Comparison of ENCODE assay signal across 14 cellular contexts in the genomic region with DNA sequence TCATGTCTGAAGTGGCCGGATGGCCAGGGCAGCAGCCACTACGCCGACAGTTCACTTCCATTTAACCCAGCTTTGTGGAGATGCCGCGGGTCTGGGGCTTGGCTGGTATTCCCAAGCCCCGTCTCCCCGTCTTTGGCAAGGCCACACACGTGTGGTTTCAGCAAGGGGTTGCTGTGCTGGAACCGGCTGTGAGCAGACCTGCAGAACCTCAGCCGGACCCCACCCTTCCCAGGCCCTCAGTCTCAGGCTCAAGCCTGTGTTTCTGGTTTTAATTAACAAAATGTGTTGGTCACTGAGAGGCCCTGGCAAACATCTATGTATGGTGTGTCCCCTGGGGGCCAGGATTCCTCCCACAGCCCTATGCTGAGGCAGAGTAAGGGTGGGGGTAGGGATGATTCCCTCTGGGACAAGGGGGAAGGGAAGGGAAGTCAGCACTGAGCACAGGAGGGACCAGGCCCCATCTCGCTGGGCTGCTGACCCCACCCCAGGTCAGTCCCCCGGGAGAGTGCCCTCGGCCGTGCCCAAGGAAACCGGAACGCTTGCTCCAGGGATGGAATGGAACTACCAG. TPM values are rescaled to one million over a fixed set of nuclear protein-coding genes. Genes with fewer than 3 reads are reported as not detected.
A peak's percentile ranks its signal among the peaks of the same experiment; 100 is the strongest.
DNase-seq lines count a peak whose midpoint lies in the region; ATAC-seq and TF ChIP-seq lines count a peak whose summit lies in the region.
"Had no signal": no experiment of that assay in that cellular context is flagged by ENCODE, and none has a peak within 500 bp of the region (broad histone marks: within the 10 kb centered on the region; RNA-seq: fewer than 3 reads in every experiment).

No MANE protein-coding gene starts in this region.

- H3K36me3 ChIP-seq in brain microvascular endothelial cell (replicated peaks) (no peaks in the 10 kb centered on the region), left lung (no peaks in the 10 kb centered on the region)

- H3K27me3 Mint-ChIP-seq in activated CD8-positive, alpha-beta T cell treated with anti-CD3 and anti-CD28 coated beads, Interleukin-2, amount 10 ng/mL, durations not matched to agents 7 days and 5 days (ENCODE audit: low read depth) = peaks cover 2% of the 10 kb centered on the region
- H3K27me3 Mint-ChIP-seq: activated naive CD4-positive, alpha-beta T cell treated with anti-CD3 and anti-CD28 coated beads, Interleukin-2, amount 50 U/mL, for 24 hours had no signal

- no peak overlapping the region for H3K4me3 Mint-ChIP-seq in stimulated activated effector memory CD8-positive, alpha-beta T cell treated with anti-CD3 and anti-CD28 coated beads, Interleukin-12 subunit alpha, Interleukin-12 subunit beta, amount 100 ng/mL, for 72 hours
- no peak overlapping the region for H3K4me3 Mint-ChIP-seq in activated CD8-positive, alpha-beta T cell treated with anti-CD3 and anti-CD28 coated beads, Interleukin-2, amount 10 ng/mL, durations not matched to agents 7 days and 5 days
- H3K4me3 Mint-ChIP-seq: activated naive CD4-positive, alpha-beta T cell treated with anti-CD3 and anti-CD28 coated beads, Interleukin-2, amount 50 U/mL, for 24 hours; naive B cell had no signal

- peaks cover 29 to 81% of the 10 kb centered on the region in 2 donors for H3K4me1 ChIP-seq in left lung

- H3K4me3 ChIP-seq in brain microvascular endothelial cell (ENCODE audit: low read depth, low read length) (no peak overlapping the region), left lung (peak overlapping the region in 1 of 2 donors; percentile 7)

- CTCF ChIA-PET in activated CD8-positive, alpha-beta T cell treated with anti-CD3 and anti-CD28 coated beads, Interleukin-2, amount 10 ng/mL, durations not matched to agents 7 days and 5 days (lab: Charles Lee) = no interaction called here

- TF ChIP-seq CTCF in brain microvascular endothelial cell (IDR thresholded peaks at IDR 0.05; ENCODE audit: low read depth, low read length, missing control alignments) = no peak
- TF ChIP-seq CTCF in left lung (IDR thresholded peaks at IDR 0.05) = no peak

- no peaks in the 10 kb centered on the region for H3K36me3 Mint-ChIP-seq in stimulated activated effector memory CD8-positive, alpha-beta T cell treated with anti-CD3 and anti-CD28 coated beads, Interleukin-12 subunit alpha, Interleukin-12 subunit beta, amount 100 ng/mL, for 72 hours
- no peaks in the 10 kb centered on the region for H3K36me3 Mint-ChIP-seq in activated CD8-positive, alpha-beta T cell treated with anti-CD3 and anti-CD28 coated beads, Interleukin-2, amount 10 ng/mL, durations not matched to agents 7 days and 5 days (ENCODE audit: low read depth)
- H3K36me3 Mint-ChIP-seq: activated naive CD4-positive, alpha-beta T cell treated with anti-CD3 and anti-CD28 coated beads, Interleukin-2, amount 50 U/mL, for 24 hours; naive B cell had no signal

- H3K9me3 ChIP-seq in left lung = no peaks in the 10 kb centered on the region

- no peaks in the 10 kb centered on the region for H3K9me3 Mint-ChIP-seq in stimulated activated effector memory CD8-positive, alpha-beta T cell treated with anti-CD3 and anti-CD28 coated beads, Interleukin-12 subunit alpha, Interleukin-12 subunit beta, amount 100 ng/mL, for 72 hours
- no peaks in the 10 kb centered on the region for H3K9me3 Mint-ChIP-seq in activated CD8-positive, alpha-beta T cell treated with anti-CD3 and anti-CD28 coated beads, Interleukin-2, amount 10 ng/mL, durations not matched to agents 7 days and 5 days (ENCODE audit: insufficient read depth)
- H3K9me3 Mint-ChIP-seq: activated naive CD4-positive, alpha-beta T cell treated with anti-CD3 and anti-CD28 coated beads, Interleukin-2, amount 50 U/mL, for 24 hours had no signal

- POLR2A ChIA-PET in activated CD8-positive, alpha-beta T cell treated with anti-CD3 and anti-CD28 coated beads, Interleukin-2, amount 10 ng/mL, durations not matched to agents 7 days and 5 days (lab: Charles Lee) = no interaction called here

- in situ Hi-C loops in brain microvascular endothelial cell (cut with HindIII; ENCODE audit: low pct_ligation_motif_present, low sequenced_read_pairs) = no loop called here

- H3K27ac ChIP-seq in brain microvascular endothelial cell (peak overlapping the region; percentile 20), left lung (peak overlapping the region; percentile 48 to 74)

- H3K4me1 Mint-ChIP-seq in stimulated activated effector memory CD8-positive, alpha-beta T cell treated with anti-CD3 and anti-CD28 coated beads, Interleukin-12 subunit alpha, Interleukin-12 subunit beta, amount 100 ng/mL, for 72 hours = peaks cover 62% of the 10 kb centered on the region
- H3K4me1 Mint-ChIP-seq in activated CD8-positive, alpha-beta T cell treated with anti-CD3 and anti-CD28 coated beads, Interleukin-2, amount 10 ng/mL, durations not matched to agents 7 days and 5 days (ENCODE audit: low read depth) = peaks cover 13% of the 10 kb centered on the region

- no peak for ATAC-seq in left lung
- no peak for ATAC-seq in stimulated activated effector memory CD8-positive, alpha-beta T cell treated with anti-CD3 and anti-CD28 coated beads, Interleukin-12 subunit alpha, Interleukin-12 subunit beta, amount 100 ng/mL, for 72 hours
- ATAC-seq in activated CD8-positive, alpha-beta T cell treated with anti-CD3 and anti-CD28 coated beads, Interleukin-2, amount 10 ng/mL, durations not matched to agents 7 days and 5 days = no peak
- ATAC-seq in GM18498 (IDR thresholded peaks at IDR 0.05; ENCODE audit: unreplicated experiment) = no peak
- ATAC-seq: activated CD4-positive, CD25-positive, alpha-beta regulatory T cell treated with anti-CD3 and anti-CD28 coated beads, Interleukin-2, amount 50 U/mL, for 24 hours; HCT116; Panc1 had no signal

- no peaks in the 10 kb centered on the region for H3K27me3 ChIP-seq in brain microvascular endothelial cell (replicated peaks)
- H3K27me3 ChIP-seq in left lung = no peaks in the 10 kb centered on the region

- DNase-seq in ELF-1 (ENCODE audit: low read depth, low spot score) = peak; percentile 84
- DNase-seq in brain microvascular endothelial cell = no peak
- peak in 1 of 2 donors; percentile 68 for DNase-seq in left lung
- DNase-seq in stimulated activated effector memory CD8-positive, alpha-beta T cell treated with anti-CD3 and anti-CD28 coated beads, Interleukin-12 subunit alpha, Interleukin-12 subunit beta, amount 100 ng/mL, for 72 hours (ENCODE audit: low spot score in 2 of 2) = no peak
- no peak for DNase-seq in activated CD8-positive, alpha-beta T cell treated with anti-CD3 and anti-CD28 coated beads, Interleukin-2, amount 10 ng/mL, durations not matched to agents 7 days and 5 days
- DNase-seq in NCI-H1105 (lab: John Stamatoyannopoulos, UW) = no peak
- DNase-seq in A172 (ENCODE audit: low spot score) = no peak
- DNase-seq: naive B cell, NCI-H187 had no signal

- intact Hi-C loops in left lung (cut with DNase I) = no loop called here

- peak overlapping the region; percentile 71 for H3K27ac Mint-ChIP-seq in stimulated activated effector memory CD8-positive, alpha-beta T cell treated with anti-CD3 and anti-CD28 coated beads, Interleukin-12 subunit alpha, Interleukin-12 subunit beta, amount 100 ng/mL, for 72 hours
- H3K27ac Mint-ChIP-seq in activated CD8-positive, alpha-beta T cell treated with anti-CD3 and anti-CD28 coated beads, Interleukin-2, amount 10 ng/mL, durations not matched to agents 7 days and 5 days = no peak overlapping the region
- H3K27ac Mint-ChIP-seq: activated naive CD4-positive, alpha-beta T cell treated with anti-CD3 and anti-CD28 coated beads, Interleukin-2, amount 50 U/mL, for 24 hours; naive B cell had no signal

RNA-seq across cellular contexts. Expression of a gene that starts 9.3 kb away (rescaled TPM):
- 10 to 100 TPM; 34.5 to 39.6 TPM for total RNA-seq in left lung
- total RNA-seq in activated CD8-positive, alpha-beta T cell treated with anti-CD3 and anti-CD28 coated beads, Interleukin-2, amount 10 ng/mL, durations not matched to agents 7 days and 5 days = 10 to 100 TPM; 10.1 to 11.0 TPM
- total RNA-seq in A172 (2014; rRNA removed; shearing (Covaris generic)) = 18.1 and 18.5 TPM in 2 replicates
